Comparison of ENCODE assay signal across 1 cellular context in genomic region chr1:246930830-246931548, GRCh38.
A peak's percentile ranks its signal among the peaks of the same experiment; 100 is the strongest.
TF ChIP-seq lines count a peak whose summit lies in the region.

No MANE protein-coding gene starts in this region.

TF ChIP-seq in HepG2, 621 proteins besides CTCF, POLR2A, EP300 and RAD21 (continued from another document and continues in another):
- TF ChIP-seq NFAT5 (CRISPR knock-in tag; IDR thresholded peaks at IDR 0.05) (peak; percentile 28; the same call in 1 of the 2 replicates), ASH2L (IDR thresholded peaks at IDR 0.05; ENCODE audit: insufficient read length, low read depth, low read length) (peak; percentile 53), MXD4 (CRISPR knock-in tag; IDR thresholded peaks at IDR 0.05) (no peak; the same call in 1 of the 2 replicates), RAD51 (IDR thresholded peaks at IDR 0.05; ENCODE audit: borderline replicate concordance) (no peak), ATF4 (CRISPR knock-in tag; IDR thresholded peaks at IDR 0.05) (no peak), ELF4 (CRISPR knock-in tag; IDR thresholded peaks at IDR 0.05; ENCODE audit: borderline replicate concordance) (no peak), GMEB2 (CRISPR knock-in tag; IDR thresholded peaks at IDR 0.05; ENCODE audit: low read depth) (no peak), ZNF792 (CRISPR knock-in tag; IDR thresholded peaks at IDR 0.05) (no peak), ZNF780A (CRISPR knock-in tag; IDR thresholded peaks at IDR 0.05) (no peak), PRDM4 (CRISPR knock-in tag; IDR thresholded peaks at IDR 0.05; ENCODE audit: borderline replicate concordance) (no peak), CCDC6 (CRISPR knock-in tag; IDR thresholded peaks at IDR 0.05) (no peak), NCOA1 (CRISPR knock-in tag; IDR thresholded peaks at IDR 0.05) (peak; percentile 75; the same call in 1 of the 2 replicates), ZNF878 (CRISPR knock-in tag; IDR thresholded peaks at IDR 0.05) (no peak), KLF13 (CRISPR knock-in tag; IDR thresholded peaks at IDR 0.05) (no peak), SMC3 (IDR thresholded peaks at IDR 0.05; ENCODE audit: low read length) (no peak), NCOA5 (CRISPR knock-in tag; IDR thresholded peaks at IDR 0.05) (no peak), ZNF501 (CRISPR knock-in tag; IDR thresholded peaks at IDR 0.05) (no peak), ZFP91 (CRISPR knock-in tag; IDR thresholded peaks at IDR 0.05; ENCODE audit: borderline replicate concordance) (no peak; the same call in 1 of the 2 replicates), KDM5A (IDR thresholded peaks at IDR 0.05; ENCODE audit: borderline replicate concordance, low read length) (no peak), ZNF713 (CRISPR knock-in tag; IDR thresholded peaks at IDR 0.05) (no peak), ZNF34 (CRISPR knock-in tag; IDR thresholded peaks at IDR 0.05; ENCODE audit: borderline replicate concordance) (no peak), GTF2F1 (IDR thresholded peaks at IDR 0.05; ENCODE audit: low read length) (no peak), ZNF431 (CRISPR knock-in tag; IDR thresholded peaks at IDR 0.05; ENCODE audit: borderline replicate concordance, low read depth) (no peak), CERS6 (CRISPR knock-in tag; IDR thresholded peaks at IDR 0.05) (no peak), SIX4 (CRISPR knock-in tag; IDR thresholded peaks at IDR 0.05) (no peak), ZNF704 (CRISPR knock-in tag; IDR thresholded peaks at IDR 0.05; ENCODE audit: borderline replicate concordance) (no peak), JUN (CRISPR knock-in tag; IDR thresholded peaks at IDR 0.05) (no peak), ZNF292 (CRISPR knock-in tag; IDR thresholded peaks at IDR 0.05; ENCODE audit: borderline replicate concordance, low read depth) (no peak), ZSCAN12 (CRISPR knock-in tag; IDR thresholded peaks at IDR 0.05) (no peak), KDM1A (CRISPR knock-in tag; IDR thresholded peaks at IDR 0.05) (no peak), PRDM10 (CRISPR knock-in tag; IDR thresholded peaks at IDR 0.05; ENCODE audit: low read depth) (no peak), SOX6 (IDR thresholded peaks at IDR 0.05) (no peak), SOX6 (CRISPR knock-in tag; IDR thresholded peaks at IDR 0.05) (no peak), ELF1 (CRISPR knock-in tag; IDR thresholded peaks at IDR 0.05) (no peak), AFF4 (CRISPR knock-in tag; IDR thresholded peaks at IDR 0.05) (no peak), RBAK (CRISPR knock-in tag; IDR thresholded peaks at IDR 0.05) (no peak), ZNF207 (IDR thresholded peaks at IDR 0.05; ENCODE audit: borderline replicate concordance) (no peak)
